ENCODE assay signal across 8 cellular contexts in genomic region chr6:142566628-142567396, GRCh38.
DNase-seq lines count a peak whose midpoint lies in the region; ATAC-seq and TF ChIP-seq lines count a peak whose summit lies in the region.

No MANE protein-coding gene starts in this region.

- no peaks in the 10 kb centered on the region for H3K27me3 ChIP-seq in colonic mucosa
- H3K27me3 ChIP-seq in lung (ENCODE audit: control insufficient read depth, insufficient read depth): no peaks in the 10 kb centered on the region

- intact Hi-C loops in colonic mucosa (cut with DNase I): no loop called here

- peak; percentile 51 for DNase-seq in NCI-H345 (lab: John Stamatoyannopoulos, UW)
- DNase-seq in NCI-H345 treated with DMSO at 0.1 percent for 48 hours (lab: John Stamatoyannopoulos, UW; ENCODE audit: unreplicated experiment): no peak
- DNase-seq in NCI-H2171 (lab: John Stamatoyannopoulos, UW): peak; percentile 8
- peak; percentile 57 for DNase-seq in activated CD4-positive, CD25-positive, alpha-beta regulatory T cell treated with anti-CD3 and anti-CD28 coated beads, Interleukin-2, amount 50 U/mL, for 72 hours
- DNase-seq in colonic mucosa: peak; percentile 54
- DNase-seq in lung (ENCODE audit: low spot score): peak; percentile 48
- DNase-seq in stimulated activated CD8-positive, alpha-beta memory T cell treated with anti-CD3 and anti-CD28 coated beads, Interleukin-7, amount 100 ng/mL, for 1 hour (ENCODE audit: low read depth in 2 of 2): peak; percentile 7 to 24

- WGBS in lung, 2 donors: 67 to 70% methylated on average over 10 of the region's 10 CpGs

- H3K27ac ChIP-seq in colonic mucosa (no peak overlapping the region), lung (ENCODE audit: low read depth in 1 of 2, low read length in 1 of 2) (no peak overlapping the region)

- TF ChIP-seq CTCF in colonic mucosa (IDR thresholded peaks at IDR 0.05) (peak; percentile 71), lung (IDR thresholded peaks at IDR 0.05; ENCODE audit: control extremely low read depth, extremely low read depth) (peak; percentile 54)

- no peak overlapping the region for H3K9ac ChIP-seq in colonic mucosa (ENCODE audit: low read depth in 2 of 2, low read length in 2 of 2)

- H3K9me3 ChIP-seq in colonic mucosa (no peaks in the 10 kb centered on the region), lung (ENCODE audit: control insufficient read depth in 2 of 2, insufficient read depth in 1 of 2, low read length in 1 of 2) (no peaks in the 10 kb centered on the region)

- H3K36me3 ChIP-seq in colonic mucosa (no peaks in the 10 kb centered on the region), lung (ENCODE audit: control insufficient read depth in 2 of 2, insufficient read depth in 2 of 2, low read length in 2 of 2) (no peaks in the 10 kb centered on the region)

- H3K4me1 ChIP-seq in colonic mucosa: no peaks in the 10 kb centered on the region
- H3K4me1 ChIP-seq in lung (ENCODE audit: control insufficient read depth in 2 of 2, insufficient read depth in 2 of 2, low read length in 2 of 2): no peaks in the 10 kb centered on the region

- H3K4me3 ChIP-seq in colonic mucosa: no peak overlapping the region
- H3K4me3 ChIP-seq in lung: no peak overlapping the region

- ATAC-seq in HG02642 (IDR thresholded peaks at IDR 0.05; ENCODE audit: poor library complexity, unreplicated experiment): peak; percentile 82
- peak; percentile 51 for ATAC-seq in lung (ENCODE audit: insufficient read depth, low FRiP score)
